1 cellular context compared by ENCODE assay signal in the genomic region with DNA sequence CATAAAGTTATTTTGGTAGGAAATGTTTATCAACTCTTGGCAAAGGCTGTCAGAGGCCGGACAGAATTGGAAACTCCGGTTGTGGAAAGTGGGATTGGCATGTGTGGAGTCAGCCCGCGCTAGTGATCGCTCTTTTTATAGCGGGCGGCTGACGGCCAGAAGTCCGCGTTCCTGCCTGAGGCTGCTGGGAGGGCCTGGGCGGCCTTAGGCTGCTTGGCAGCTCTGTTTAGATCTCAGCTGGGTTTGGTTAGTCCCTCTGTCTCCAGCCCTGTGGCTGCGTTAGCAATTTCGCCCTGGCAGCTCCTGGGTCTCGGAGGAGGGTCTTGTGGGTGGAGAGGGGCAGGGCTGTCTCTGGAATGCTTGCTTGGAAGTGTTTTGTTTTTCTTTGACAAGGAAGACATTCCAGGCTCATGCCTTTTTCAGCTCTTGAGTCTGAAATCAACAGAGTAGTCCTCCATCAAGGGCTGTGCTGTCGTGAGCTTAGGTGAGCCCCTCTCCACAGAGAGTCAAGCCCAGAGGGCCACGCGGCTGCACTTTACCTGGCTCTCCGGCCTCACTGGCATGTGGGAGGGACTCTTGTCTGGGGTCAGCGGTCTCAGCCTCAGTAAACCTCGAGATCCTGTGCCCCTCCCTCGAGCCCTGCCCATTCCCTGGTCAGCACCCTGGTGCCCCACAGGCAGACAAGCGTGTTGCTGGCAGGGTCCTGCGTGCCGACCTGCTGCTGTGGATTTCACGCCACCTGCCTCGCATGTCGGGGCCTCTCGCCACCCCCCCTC.
TF ChIP-seq lines count a peak whose summit lies in the region.

No MANE protein-coding gene starts in this region.

TF ChIP-seq in WTC11, 78 proteins besides CTCF, POLR2A, EP300 and RAD21 (continued from another document):
- no peak for TF ChIP-seq HMGA2 (CRISPR knock-in tag; IDR thresholded peaks at IDR 0.05)
